14 cellular contexts compared by ENCODE assay signal in genomic region chr3:46393554-46394434, GRCh38. TPM values are rescaled to one million over a fixed set of nuclear protein-coding genes. Genes with fewer than 3 reads are reported as not detected.
DNase-seq lines count a peak whose midpoint lies in the region; ATAC-seq and TF ChIP-seq lines count a peak whose summit lies in the region.
"Had no signal": no experiment of that assay in that cellular context is flagged by ENCODE, and none has a peak within 500 bp of the region (broad histone marks: within the 10 kb centered on the region; RNA-seq: fewer than 3 reads in every experiment).

No MANE protein-coding gene starts in this region.

- no peaks in the 10 kb centered on the region for H3K27me3 ChIP-seq in NT2/D1 (ENCODE audit: insufficient read depth, insufficient read length)
- no peaks in the 10 kb centered on the region for H3K27me3 ChIP-seq in upper lobe of left lung

- H3K36me3 ChIP-seq in NT2/D1 (ENCODE audit: insufficient read depth, insufficient read length, low read length) (no peaks in the 10 kb centered on the region), upper lobe of left lung (no peaks in the 10 kb centered on the region)

- no peak for TF ChIP-seq POLR2A in upper lobe of left lung (IDR thresholded peaks at IDR 0.05)

- TF ChIP-seq EP300 in upper lobe of left lung (IDR thresholded peaks at IDR 0.05), result peak in 1 of 4 donors; percentile 86

- H3K9me3 ChIP-seq in NT2/D1 (ENCODE audit: insufficient read depth, low read length) (peaks cover 13% of the 10 kb centered on the region; the same call in 1 of the 2 replicates), upper lobe of left lung (no peaks in the 10 kb centered on the region), T-helper 17 cell (ENCODE audit: control insufficient read depth, low read length, poor library complexity, severe bottlenecking) (no peaks in the 10 kb centered on the region)

- H3K36me3 Mint-ChIP-seq in natural killer cell treated with Interleukin-12 subunit alpha and Interleukin-12 subunit beta and Interleukin-15 and Interleukin-18, amount 100 ng/mL, for 72 hours, result no peaks in the 10 kb centered on the region
- H3K36me3 Mint-ChIP-seq in natural killer cell, result no peaks in the 10 kb centered on the region
- no peaks in the 10 kb centered on the region for H3K36me3 Mint-ChIP-seq in activated T-helper 2 cell treated with anti-CD3 and anti-CD28 coated beads, Interferon-gamma antibody, Interleukin-2, Interleukin-4, amounts not matched to agents 10 μg/mL and 5 μg/mL and 100 μg/mL, durations not matched to agents 14 hours and 24 hours and 36 hours (ENCODE audit: low read depth)
- H3K36me3 Mint-ChIP-seq in T-helper 17 cell (ENCODE audit: low read depth), result peaks cover 7% of the 10 kb centered on the region

- H3K4me1 Mint-ChIP-seq in natural killer cell treated with Interleukin-12 subunit alpha and Interleukin-12 subunit beta and Interleukin-15 and Interleukin-18, amount 100 ng/mL, for 72 hours (ENCODE audit: low read depth in 2 of 2), result peaks cover 7 to 18% of the 10 kb centered on the region in 2 donors
- H3K4me1 Mint-ChIP-seq in natural killer cell, result peaks cover 10 to 16% of the 10 kb centered on the region in 2 donors
- H3K4me1 Mint-ChIP-seq in activated T-helper 2 cell treated with anti-CD3 and anti-CD28 coated beads, Interferon-gamma antibody, Interleukin-2, Interleukin-4, amounts not matched to agents 10 μg/mL and 5 μg/mL and 100 μg/mL, durations not matched to agents 14 hours and 24 hours and 36 hours (ENCODE audit: low read depth), result peaks cover 3% of the 10 kb centered on the region
- H3K4me1 Mint-ChIP-seq in T-helper 17 cell, result peaks cover 3% of the 10 kb centered on the region

- H3K4me3 ChIP-seq in NT2/D1 (ENCODE audit: insufficient read length, low read depth), result no peak overlapping the region
- no peak overlapping the region for H3K4me3 ChIP-seq in upper lobe of left lung
- H3K4me3 ChIP-seq: smooth muscle cell had no signal

- H3K9me3 Mint-ChIP-seq in natural killer cell treated with Interleukin-12 subunit alpha and Interleukin-12 subunit beta and Interleukin-15 and Interleukin-18, amount 100 ng/mL, for 72 hours, result no peaks in the 10 kb centered on the region
- H3K9me3 Mint-ChIP-seq in natural killer cell, result no peaks in the 10 kb centered on the region
- H3K9me3 Mint-ChIP-seq in activated T-helper 2 cell treated with anti-CD3 and anti-CD28 coated beads, Interferon-gamma antibody, Interleukin-2, Interleukin-4, amounts not matched to agents 10 μg/mL and 5 μg/mL and 100 μg/mL, durations not matched to agents 14 hours and 24 hours and 36 hours, result no peaks in the 10 kb centered on the region

- H3K9ac ChIP-seq in NT2/D1 (ENCODE audit: insufficient read length, low read depth), result no peak overlapping the region

- intact Hi-C loops in natural killer cell (cut with micrococcal nuclease) (no loop called here), head of caudate nucleus (cut with DNase I) (no loop called here)
- intact Hi-C loops in activated T-helper 2 cell treated with anti-CD3 and anti-CD28 coated beads, Interferon-gamma antibody, Interleukin-2, Interleukin-4, amounts not matched to agents 10 μg/mL and 5 μg/mL and 100 μg/mL, durations not matched to agents 14 hours and 24 hours and 36 hours (cut with micrococcal nuclease), result no loop called here

- H3K27ac ChIP-seq in upper lobe of left lung, result peak overlapping the region in 1 of 4 donors; percentile 66
- H3K27ac ChIP-seq: VCaP had no signal

- ATAC-seq in natural killer cell treated with Interleukin-12 subunit alpha and Interleukin-12 subunit beta and Interleukin-15 and Interleukin-18, amount 100 ng/mL, for 72 hours, result peak; percentile 53 to 61
- ATAC-seq in natural killer cell (no peak), upper lobe of left lung (ENCODE audit: low FRiP score in 2 of 2) (peak; percentile 60 to 82), T-helper 17 cell (no peak)

- H3K27ac Mint-ChIP-seq in natural killer cell treated with Interleukin-12 subunit alpha and Interleukin-12 subunit beta and Interleukin-15 and Interleukin-18, amount 100 ng/mL, for 72 hours, result no peak overlapping the region
- H3K27ac Mint-ChIP-seq in natural killer cell (no peak overlapping the region), T-helper 17 cell (no peak overlapping the region)
- H3K27ac Mint-ChIP-seq in activated T-helper 2 cell treated with anti-CD3 and anti-CD28 coated beads, Interferon-gamma antibody, Interleukin-2, Interleukin-4, amounts not matched to agents 10 μg/mL and 5 μg/mL and 100 μg/mL, durations not matched to agents 14 hours and 24 hours and 36 hours, result no peak overlapping the region

- no peak overlapping the region for H3K4me3 Mint-ChIP-seq in natural killer cell treated with Interleukin-12 subunit alpha and Interleukin-12 subunit beta and Interleukin-15 and Interleukin-18, amount 100 ng/mL, for 72 hours
- no peak overlapping the region for H3K4me3 Mint-ChIP-seq in natural killer cell
- no peak overlapping the region for H3K4me3 Mint-ChIP-seq in activated T-helper 2 cell treated with anti-CD3 and anti-CD28 coated beads, Interferon-gamma antibody, Interleukin-2, Interleukin-4, amounts not matched to agents 10 μg/mL and 5 μg/mL and 100 μg/mL, durations not matched to agents 14 hours and 24 hours and 36 hours (ENCODE audit: low read depth)
- no peak overlapping the region for H3K4me3 Mint-ChIP-seq in T-helper 17 cell

- peaks cover 2% of the 10 kb centered on the region for H3K4me1 ChIP-seq in NT2/D1 (ENCODE audit: insufficient read depth, insufficient read length)
- H3K4me1 ChIP-seq in upper lobe of left lung, result peaks cover 18 to 49% (median 42%) of the 10 kb centered on the region in 4 donors

- peaks cover 0 to 4% of the 10 kb centered on the region in 2 donors for H3K27me3 Mint-ChIP-seq in natural killer cell treated with Interleukin-12 subunit alpha and Interleukin-12 subunit beta and Interleukin-15 and Interleukin-18, amount 100 ng/mL, for 72 hours
- H3K27me3 Mint-ChIP-seq in natural killer cell (ENCODE audit: low read depth in 2 of 2) (peaks cover 0 to 4% of the 10 kb centered on the region in 2 donors), T-helper 17 cell (peaks cover 17% of the 10 kb centered on the region)
- H3K27me3 Mint-ChIP-seq in activated T-helper 2 cell treated with anti-CD3 and anti-CD28 coated beads, Interferon-gamma antibody, Interleukin-2, Interleukin-4, amounts not matched to agents 10 μg/mL and 5 μg/mL and 100 μg/mL, durations not matched to agents 14 hours and 24 hours and 36 hours (ENCODE audit: low read depth), result peaks cover 29% of the 10 kb centered on the region

- TF ChIP-seq CTCF in natural killer cell (IDR thresholded peaks at IDR 0.05), result no peak
- no peak for TF ChIP-seq CTCF in upper lobe of left lung (IDR thresholded peaks at IDR 0.05)

- 68 to 73% methylated on average over 8 of the region's 8 CpGs for WGBS in upper lobe of left lung, 2 donors

- DNase-seq in natural killer cell treated with Interleukin-12 subunit alpha and Interleukin-12 subunit beta and Interleukin-15 and Interleukin-18, amount 100 ng/mL, for 72 hours (ENCODE audit: low spot score), result no peak
- DNase-seq in natural killer cell, result no peak
- DNase-seq in NT2/D1 (ENCODE audit: low read depth, low spot score), result peak; percentile 51
- DNase-seq in head of caudate nucleus, result peak in 27 of 42 donors; percentile 7 to 85 (median 50)
- DNase-seq in upper lobe of left lung, result peak in 1 of 2 donors; percentile 86
- no peak for DNase-seq in activated T-helper 2 cell treated with anti-CD3 and anti-CD28 coated beads, Interferon-gamma antibody, Interleukin-2, Interleukin-4, amounts not matched to agents 10 μg/mL and 5 μg/mL and 100 μg/mL, durations not matched to agents 14 hours and 24 hours and 36 hours (ENCODE audit: low spot score)
- DNase-seq in NCI-H1092 (lab: John Stamatoyannopoulos, UW), result no peak
- DNase-seq in T-helper 17 cell, result no peak
- DNase-seq: activated T-cell treated with anti-CD3 and anti-CD28 coated beads, Interleukin-2, amount 50 U/mL, for 48 hours; NCI-H1092 treated with DMSO at 0.1 percent for 48 hours; stimulated activated CD8-positive, alpha-beta memory T cell treated with anti-CD3 and anti-CD28 coated beads, Interleukin-4, amount 100 ng/mL, for 48 hours had no signal

RNA-seq across cellular contexts. Expression of gene CCRL2, which starts 13.3 kb away (rescaled TPM):
- 1 to 10 TPM; 4.0 to 6.2 TPM for total RNA-seq in natural killer cell treated with Interleukin-12 subunit alpha and Interleukin-12 subunit beta and Interleukin-15 and Interleukin-18, amount 100 ng/mL, for 72 hours
- 1 to 10 TPM; 3.0 to 4.6 (median 3.8) TPM for total RNA-seq in natural killer cell
- 10 to 100 TPM in 4 of 6 donors, 1 to 10 TPM in 2; 4.2 to 25.5 (median 13.7) TPM for total RNA-seq in upper lobe of left lung
- 1.2 and 1.6 TPM in 2 replicates for total RNA-seq in activated T-helper 2 cell treated with anti-CD3 and anti-CD28 coated beads, Interferon-gamma antibody, Interleukin-2, Interleukin-4, amounts not matched to agents 10 μg/mL and 5 μg/mL and 100 μg/mL, durations not matched to agents 14 hours and 24 hours and 36 hours
- 1 to 10 TPM; 1.9 to 2.4 TPM for total RNA-seq in T-helper 17 cell
- total RNA-seq: smooth muscle cell had no signal

RNA-seq across cellular contexts. Expression of gene CCR5, which starts 23.0 kb away (rescaled TPM):
- total RNA-seq in natural killer cell treated with Interleukin-12 subunit alpha and Interleukin-12 subunit beta and Interleukin-15 and Interleukin-18, amount 100 ng/mL, for 72 hours, result 10 to 100 TPM; 28.3 to 46.2 TPM
- total RNA-seq in natural killer cell (1 to 10 TPM in 2 of 3 donors, under 1 TPM in 1; 0.59 to 7.6 (median 1.0) TPM), upper lobe of left lung (1 to 10 TPM in 5 of 6 donors, under 1 TPM in 1; 0.33 to 8.6 (median 3.1) TPM), T-helper 17 cell (1 to 10 TPM; 3.2 to 8.3 TPM)
- total RNA-seq in activated T-helper 2 cell treated with anti-CD3 and anti-CD28 coated beads, Interferon-gamma antibody, Interleukin-2, Interleukin-4, amounts not matched to agents 10 μg/mL and 5 μg/mL and 100 μg/mL, durations not matched to agents 14 hours and 24 hours and 36 hours, result 0.30 and 0.46 TPM in 2 replicates
- total RNA-seq: bronchial epithelial cell, smooth muscle cell had no signal

RNA-seq across cellular contexts. Expression of gene CCR2, which starts 39.9 kb away (rescaled TPM):
- 1 to 10 TPM in 1 of 2 donors, under 1 TPM in 1; 0.48 to 2.5 TPM for total RNA-seq in natural killer cell treated with Interleukin-12 subunit alpha and Interleukin-12 subunit beta and Interleukin-15 and Interleukin-18, amount 100 ng/mL, for 72 hours
- total RNA-seq in natural killer cell (1 to 10 TPM in 2 of 3 donors, under 1 TPM in 1; 0.21 to 9.8 (median 1.7) TPM), upper lobe of left lung (10 to 100 TPM in 1 of 6 donors, 1 to 10 TPM in 5; 2.1 to 27.8 (median 6.6) TPM), T-helper 17 cell (10 to 100 TPM; 12.4 to 14.2 TPM)
- 1.1 TPM in 2 replicates for total RNA-seq in activated T-helper 2 cell treated with anti-CD3 and anti-CD28 coated beads, Interferon-gamma antibody, Interleukin-2, Interleukin-4, amounts not matched to agents 10 μg/mL and 5 μg/mL and 100 μg/mL, durations not matched to agents 14 hours and 24 hours and 36 hours
- total RNA-seq: bronchial epithelial cell, smooth muscle cell had no signal

Comparison
In these comparisons a context has a peak if more than half of its experiments do, and no peak if none do; other contexts are left out.
1. ATAC-seq: peak in natural killer cell treated with Interleukin-12 subunit alpha and Interleukin-12 subunit beta and Interleukin-15 and Interleukin-18, amount 100 ng/mL, for 72 hours (2 of 2) and upper lobe of left lung (2 of 2); none in natural killer cell (0 of 3) and T-helper 17 cell (single experiment).
2. DNase-seq: peak in NT2/D1 (single experiment) and head of caudate nucleus (27 of 42); none in natural killer cell treated with Interleukin-12 subunit alpha and Interleukin-12 subunit beta and Interleukin-15 and Interleukin-18, amount 100 ng/mL, for 72 hours (single experiment), natural killer cell (single experiment), activated T-helper 2 cell treated with anti-CD3 and anti-CD28 coated beads, Interferon-gamma antibody, Interleukin-2, Interleukin-4, amounts not matched to agents 10 μg/mL and 5 μg/mL and 100 μg/mL, durations not matched to agents 14 hours and 24 hours and 36 hours (single experiment), NCI-H1092 (single experiment) and T-helper 17 cell (0 of 3).